In the genomic region with DNA sequence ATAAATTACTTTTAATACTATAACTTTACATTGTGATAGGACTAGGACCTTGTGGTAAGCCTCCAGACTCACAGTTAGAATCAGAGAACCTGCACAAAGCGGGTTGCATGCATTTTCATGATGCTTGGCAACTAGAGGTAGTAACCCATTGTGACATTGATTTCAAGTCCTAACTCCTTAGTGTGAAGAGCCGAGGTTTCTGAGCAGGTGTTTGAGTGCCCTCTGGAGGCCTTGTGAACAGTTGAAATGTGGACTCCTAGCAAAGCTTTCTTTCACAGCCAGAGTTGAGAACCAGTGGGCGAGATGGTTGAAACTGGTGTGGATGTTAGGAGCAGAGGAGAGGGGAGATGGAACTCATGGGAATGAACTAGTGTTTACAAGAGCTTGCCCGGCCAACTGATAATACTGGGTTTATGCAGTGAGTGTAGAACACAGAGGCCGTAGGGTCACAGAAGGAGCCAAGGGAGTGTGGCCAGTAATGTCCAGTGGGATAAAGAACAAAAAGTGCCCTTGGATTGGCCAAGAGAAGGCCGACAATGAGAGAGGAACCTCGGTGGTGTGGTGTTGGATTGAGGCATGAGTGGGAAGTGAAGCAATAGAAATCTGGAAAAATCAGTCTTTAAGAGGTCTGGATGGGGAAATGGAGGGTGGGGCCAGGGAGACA, we compare ENCODE assay signal across 8 cellular contexts. TPM values are rescaled to one million over a fixed set of nuclear protein-coding genes. Genes with fewer than 3 reads are reported as not detected.
DNase-seq lines count a peak whose midpoint lies in the region; ATAC-seq and TF ChIP-seq lines count a peak whose summit lies in the region.

No MANE protein-coding gene starts in this region.

- peaks cover 4% of the 10 kb centered on the region for H3K4me1 Mint-ChIP-seq in activated CD4-positive, alpha-beta T cell treated with anti-CD3 and anti-CD28 coated beads, Interleukin-2, amount 10 ng/mL, durations not matched to agents 7 days and 5 days
- H3K4me1 Mint-ChIP-seq in endodermal cell = peaks cover 40% of the 10 kb centered on the region

- no peaks in the 10 kb centered on the region for H3K27me3 ChIP-seq in endodermal cell (ENCODE audit: control insufficient read depth, insufficient read depth, low read length, poor library complexity, severe bottlenecking)
- H3K27me3 ChIP-seq in upper lobe of right lung = no peaks in the 10 kb centered on the region

- peak; percentile 71 for ATAC-seq in GM19351 (IDR thresholded peaks at IDR 0.05; ENCODE audit: unreplicated experiment)
- ATAC-seq in upper lobe of right lung = peak; percentile 88
- no peak for ATAC-seq in GM21360 (IDR thresholded peaks at IDR 0.05; ENCODE audit: unreplicated experiment)

- no peak overlapping the region for H3K27ac ChIP-seq in endodermal cell (ENCODE audit: low read depth, low read length)
- H3K27ac ChIP-seq in upper lobe of right lung = no peak overlapping the region

- H3K4me3 Mint-ChIP-seq in activated CD4-positive, alpha-beta T cell treated with anti-CD3 and anti-CD28 coated beads, Interleukin-2, amount 10 ng/mL, durations not matched to agents 7 days and 5 days = no peak overlapping the region
- no peak overlapping the region for H3K4me3 Mint-ChIP-seq in endodermal cell

- H3K27me3 Mint-ChIP-seq in activated CD4-positive, alpha-beta T cell treated with anti-CD3 and anti-CD28 coated beads, Interleukin-2, amount 10 ng/mL, durations not matched to agents 7 days and 5 days = no peaks in the 10 kb centered on the region
- H3K27me3 Mint-ChIP-seq in endodermal cell (ENCODE audit: insufficient read depth) = no peaks in the 10 kb centered on the region

- H3K9ac ChIP-seq in endodermal cell (ENCODE audit: extremely low read depth, low read length, poor library complexity, severe bottlenecking) = no peak overlapping the region

- peak; percentile 79 for TF ChIP-seq CTCF in endodermal cell (conservative IDR thresholded peaks at IDR 0.05)
- peak; percentile 69 for TF ChIP-seq CTCF in upper lobe of right lung (IDR thresholded peaks at IDR 0.05)

- peaks cover 60% of the 10 kb centered on the region for H3K36me3 ChIP-seq in endodermal cell (ENCODE audit: control insufficient read depth, insufficient read depth, low read length)
- peaks cover 17% of the 10 kb centered on the region for H3K36me3 ChIP-seq in upper lobe of right lung

- peak; percentile 44 to 58 for DNase-seq in AML-193 (lab: John Stamatoyannopoulos, UW)
- peak; percentile 50 to 70 for DNase-seq in NCI-H524 (lab: John Stamatoyannopoulos, UW)
- peak; percentile 68 for DNase-seq in activated CD4-positive, alpha-beta T cell treated with anti-CD3 and anti-CD28 coated beads, Interleukin-2, amount 10 ng/mL, durations not matched to agents 7 days and 5 days
- DNase-seq in endodermal cell = peak; percentile 82
- DNase-seq in mucosa of gallbladder (ENCODE audit: low spot score) = peak; percentile 51
- no peak for DNase-seq in upper lobe of right lung

- H3K9me3 ChIP-seq in endodermal cell (ENCODE audit: control insufficient read depth, low read length) (no peaks in the 10 kb centered on the region), upper lobe of right lung (no peaks in the 10 kb centered on the region)

- H3K4me1 ChIP-seq in endodermal cell (ENCODE audit: control insufficient read depth, insufficient read depth, low read length) = peaks cover 12% of the 10 kb centered on the region
- peaks cover 27% of the 10 kb centered on the region for H3K4me1 ChIP-seq in upper lobe of right lung

- intact Hi-C loops in upper lobe of right lung (cut with DNase I) = loop anchor here (10.0 kb wide), 1 partner anchor 79 kb away; no protein-coding TSS in a partner anchor

- WGBS in endodermal cell (ENCODE audit: insufficient coverage in 1 of 2, insufficient read length in 1 of 2), 2 experiments = 68 to 76% methylated on average over 6 to 7 of the region's 7 CpGs

- CTCF ChIA-PET in activated CD4-positive, alpha-beta T cell treated with anti-CD3 and anti-CD28 coated beads, Interleukin-2, amount 10 ng/mL, durations not matched to agents 7 days and 5 days (lab: Charles Lee) = interaction anchor here (0.6 to 1.4 kb wide), 7 partner anchors 14 to 79 kb away, joined by 3 to 4 read pairs (median 3); no protein-coding TSS in a partner anchor

- no peaks in the 10 kb centered on the region for H3K9me3 Mint-ChIP-seq in activated CD4-positive, alpha-beta T cell treated with anti-CD3 and anti-CD28 coated beads, Interleukin-2, amount 10 ng/mL, durations not matched to agents 7 days and 5 days
- H3K9me3 Mint-ChIP-seq in endodermal cell = no peaks in the 10 kb centered on the region

- H3K36me3 Mint-ChIP-seq in activated CD4-positive, alpha-beta T cell treated with anti-CD3 and anti-CD28 coated beads, Interleukin-2, amount 10 ng/mL, durations not matched to agents 7 days and 5 days (ENCODE audit: low read depth) = peaks cover 11% of the 10 kb centered on the region
- peaks cover 42% of the 10 kb centered on the region for H3K36me3 Mint-ChIP-seq in endodermal cell (ENCODE audit: low read depth)

- no peak overlapping the region for H3K27ac Mint-ChIP-seq in activated CD4-positive, alpha-beta T cell treated with anti-CD3 and anti-CD28 coated beads, Interleukin-2, amount 10 ng/mL, durations not matched to agents 7 days and 5 days
- H3K27ac Mint-ChIP-seq in endodermal cell = no peak overlapping the region

- H3K4me3 ChIP-seq in endodermal cell (ENCODE audit: low read length) (no peak overlapping the region), upper lobe of right lung (no peak overlapping the region)

- POLR2A ChIA-PET in activated CD4-positive, alpha-beta T cell treated with anti-CD3 and anti-CD28 coated beads, Interleukin-2, amount 10 ng/mL, durations not matched to agents 7 days and 5 days (lab: Charles Lee) = no interaction called here

RNA-seq across cellular contexts. Expression of gene ZNF664, which starts 10.9 kb away (rescaled TPM):
- total RNA-seq in activated CD4-positive, alpha-beta T cell treated with anti-CD3 and anti-CD28 coated beads, Interleukin-2, amount 10 ng/mL, durations not matched to agents 7 days and 5 days = 10 to 100 TPM; 41.3 to 46.6 TPM
- total RNA-seq in endodermal cell = 100 to 1,000 TPM; 131 to 139 TPM
- polyA plus RNA-seq in endodermal cell (2013, experiment 1 of 2) = 140 TPM
- polyA plus RNA-seq in endodermal cell (2013, experiment 2 of 2) = 134 TPM
- total RNA-seq in mucosa of gallbladder = 146 TPM
- total RNA-seq in upper lobe of right lung = 92.3 TPM

RNA-seq across cellular contexts. Expression of gene CCDC92, which starts 11.3 kb away (rescaled TPM):
- 10 to 100 TPM; 27.9 to 28.8 TPM for total RNA-seq in activated CD4-positive, alpha-beta T cell treated with anti-CD3 and anti-CD28 coated beads, Interleukin-2, amount 10 ng/mL, durations not matched to agents 7 days and 5 days
- total RNA-seq in endodermal cell (10 to 100 TPM; 37.9 to 45.1 TPM), mucosa of gallbladder (45.6 TPM), upper lobe of right lung (48.6 TPM)
- polyA plus RNA-seq in endodermal cell (2013, experiment 1 of 2) = 29.7 TPM
- polyA plus RNA-seq in endodermal cell (2013, experiment 2 of 2) = 28.1 TPM
